In genomic region chr19:49222011-49222410, GRCh38 we compare ENCODE assay signal across 1 cellular context.
A peak's percentile ranks its signal among the peaks of the same experiment; 100 is the strongest.
TF ChIP-seq lines count a peak whose summit lies in the region.

No MANE protein-coding gene starts in this region.

TF ChIP-seq in K562, 482 proteins besides CTCF, POLR2A, EP300 and RAD21 (continued from another document):
- TF ChIP-seq ZNF12 (CRISPR knock-in tag; IDR thresholded peaks at IDR 0.05) (no peak), SMAD4 (CRISPR knock-in tag; conservative IDR thresholded peaks at IDR 0.05) (0 out of 2 replicates have a peak, but pooled peaks have one; percentile 30), CBFA2T3 (IDR thresholded peaks at IDR 0.05) (0 out of 2 replicates have a peak, but pooled peaks have one; percentile 45), NR0B1 (IDR thresholded peaks at IDR 0.05; ENCODE audit: partially characterized antibody) (no peak), FOXA3 (CRISPR knock-in tag; conservative IDR thresholded peaks at IDR 0.05 in 1 of 2, IDR thresholded peaks at IDR 0.05 in 1 of 2) (no peak)
- TF ChIP-seq, protein P1, sequence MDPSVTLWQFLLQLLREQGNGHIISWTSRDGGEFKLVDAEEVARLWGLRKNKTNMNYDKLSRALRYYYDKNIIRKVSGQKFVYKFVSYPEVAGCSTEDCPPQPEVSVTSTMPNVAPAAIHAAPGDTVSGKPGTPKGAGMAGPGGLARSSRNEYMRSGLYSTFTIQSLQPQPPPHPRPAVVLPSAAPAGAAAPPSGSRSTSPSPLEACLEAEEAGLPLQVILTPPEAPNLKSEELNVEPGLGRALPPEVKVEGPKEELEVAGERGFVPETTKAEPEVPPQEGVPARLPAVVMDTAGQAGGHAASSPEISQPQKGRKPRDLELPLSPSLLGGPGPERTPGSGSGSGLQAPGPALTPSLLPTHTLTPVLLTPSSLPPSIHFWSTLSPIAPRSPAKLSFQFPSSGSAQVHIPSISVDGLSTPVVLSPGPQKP (CRISPR knock-in tag; IDR thresholded peaks at IDR 0.05), result no peak
TF ChIP-seq in K562: peak in this region for 2.
